ENCODE assay signal across 11 cellular contexts in genomic region chr2:235264121-235264493, GRCh38.
DNase-seq lines count a peak whose midpoint lies in the region; ATAC-seq, FAIRE-seq and TF ChIP-seq lines count a peak whose summit lies in the region.
"Had no signal": no experiment of that assay in that cellular context is flagged by ENCODE, and none has a peak within 500 bp of the region (broad histone marks: within the 10 kb centered on the region; RNA-seq: fewer than 3 reads in every experiment).

No MANE protein-coding gene starts in this region.

- no peak for TF ChIP-seq EP300 in K562 (IDR thresholded peaks at IDR 0.05; ENCODE audit: low read length)
- no peak for TF ChIP-seq EP300 in upper lobe of left lung (IDR thresholded peaks at IDR 0.05)

- POLR2A ChIA-PET in K562 (lab: Yijun Ruan, JAX), result no interaction called here

- H3K9ac ChIP-seq in K562 (ENCODE audit: insufficient read depth in 1 of 2, low read depth in 2 of 2, low read length in 2 of 2), result no peak overlapping the region

- BruUV-seq in K562 (replicated peaks; lab: Mats Ljungman, UMichigan), result no TSS peak

- H3K27ac ChIP-seq in right atrium auricular region (peak overlapping the region; percentile 64 to 66), K562 (ENCODE audit: extremely low read depth, low read depth, low read length) (no peak overlapping the region), upper lobe of left lung (peak overlapping the region in 3 of 4 donors; percentile 18 to 59 (median 46))

- no peak for TF ChIP-seq RAD21 in K562 (CRISPR knock-in tag; conservative IDR thresholded peaks at IDR 0.05 in 1 of 2, IDR thresholded peaks at IDR 0.05 in 1 of 2)

- WGBS in K562 (ENCODE audit: insufficient coverage, low coverage, missing lambda C conversion rate), result 0% methylated on average over 1 of the region's 1 CpG
- 77 to 82% methylated on average over 1 of the region's 1 CpG for WGBS in upper lobe of left lung, 2 donors

- ATAC-seq in left ventricle myocardium superior (no peak), K562 (no peak), left colon (peak; percentile 45), upper lobe of left lung (ENCODE audit: low FRiP score in 2 of 2) (no peak)
- ATAC-seq: natural killer cell treated with Interleukin-12 subunit alpha and Interleukin-12 subunit beta and Interleukin-15 and Interleukin-18, amount 100 ng/mL, for 72 hours had no signal

- no peak overlapping the region for H2AFZ ChIP-seq in K562 (ENCODE audit: low read depth, low read length)

- H3K36me3 ChIP-seq in right atrium auricular region (no peaks in the 10 kb centered on the region), K562 (ENCODE audit: control insufficient read depth, insufficient read depth, low read length) (no peaks in the 10 kb centered on the region), upper lobe of left lung (no peaks in the 10 kb centered on the region)

- TF ChIP-seq CTCF in right atrium auricular region (IDR thresholded peaks at IDR 0.05) (no peak), K562 (IDR thresholded peaks at IDR 0.05 in 2 of 3, conservative IDR thresholded peaks at IDR 0.05 in 1 of 3; ENCODE audit: insufficient read depth in 2 of 3, low read depth in 1 of 3, low read length in 3 of 3) (no peak), upper lobe of left lung (IDR thresholded peaks at IDR 0.05) (no peak)

- FAIRE-seq in K562 (lab: Jason Lieb, UNC), result no peak

- H3K27me3 ChIP-seq in right atrium auricular region (no peaks in the 10 kb centered on the region), K562 (ENCODE audit: control insufficient read depth in 2 of 2, insufficient read depth in 2 of 2, low read length in 2 of 2) (peaks cover 7 to 28% of the 10 kb centered on the region in 2 experiments; a peak in 3 of 5 replicates), upper lobe of left lung (no peaks in the 10 kb centered on the region)

- no peaks in the 10 kb centered on the region for H3K79me2 ChIP-seq in K562 (ENCODE audit: control insufficient read depth, insufficient read depth, low read length)

- CTCF ChIA-PET in K562 (lab: Yijun Ruan, JAX; ENCODE audit: low intra/inter-chr PET ratio), result no interaction called here

- H3K4me1 ChIP-seq in right atrium auricular region (peaks cover 0 to 8% of the 10 kb centered on the region in 2 donors), K562 (replicated peaks in 1 of 2; ENCODE audit: control insufficient read depth in 2 of 2, insufficient read depth in 2 of 2, low read length in 2 of 2) (no peaks in the 10 kb centered on the region), upper lobe of left lung (peaks cover 11 to 28% (median 20%) of the 10 kb centered on the region in 4 donors)

- in situ Hi-C loops in K562 (cut with MboI), result no loop called here

- H4K20me1 ChIP-seq in K562 (replicated peaks; ENCODE audit: control insufficient read depth, insufficient read depth, low read length), result no peaks in the 10 kb centered on the region; the same call in 1 of the 2 replicates

- DNase-seq in right atrium auricular region (ENCODE audit: low spot score) (no peak), left ventricle myocardium superior (no peak), K562 (ENCODE audit: extremely low read depth in 1 of 4, low spot score in 3 of 4) (no peak), left colon (no peak), upper lobe of left lung (no peak), HuH-7 (ENCODE audit: low spot score) (no peak), NCI-H446 treated with DMSO at 0.1 percent for 48 hours (lab: John Stamatoyannopoulos, UW) (no peak), NCI-H748 treated with DMSO at 0.1 percent for 48 hours (lab: John Stamatoyannopoulos, UW) (no peak)
- DNase-seq: activated CD4-positive, CD25-positive, alpha-beta regulatory T cell treated with anti-CD3 and anti-CD28 coated beads, Interleukin-2, amount 50 U/mL, for 72 hours; immature natural killer cell had no signal

- H3K9me3 ChIP-seq in right atrium auricular region, result no peaks in the 10 kb centered on the region
- H3K9me3 ChIP-seq in K562 (replicated peaks; ENCODE audit: control insufficient read depth, insufficient read depth, low read depth, low read length), result no peaks in the 10 kb centered on the region; the same call in 1 of the 2 replicates
- no peaks in the 10 kb centered on the region for H3K9me3 ChIP-seq in upper lobe of left lung

- intact Hi-C loops in left ventricle myocardium superior (cut with micrococcal nuclease) (no loop called here), K562 (cut with micrococcal nuclease) (no loop called here), left colon (cut with DNase I, micrococcal nuclease) (no loop called here)

- TF ChIP-seq POLR2A in K562 (conservative IDR thresholded peaks at IDR 0.05) (no peak), upper lobe of left lung (IDR thresholded peaks at IDR 0.05) (no peak)

- no peak overlapping the region for H3K4me2 ChIP-seq in K562 (ENCODE audit: insufficient read depth, low read length)

- no peak overlapping the region for H3K4me3 ChIP-seq in right atrium auricular region
- H3K4me3 ChIP-seq in K562, result no peak overlapping the region
- peak overlapping the region in 1 of 4 donors; percentile 6 for H3K4me3 ChIP-seq in upper lobe of left lung

- no peaks in the 10 kb centered on the region for H3K9me1 ChIP-seq in K562 (ENCODE audit: control insufficient read depth, insufficient read depth, low read length)

TF ChIP-seq in K562, 482 proteins besides CTCF, POLR2A, EP300 and RAD21:
- TF ChIP-seq ZFP36 (IDR thresholded peaks at IDR 0.05; ENCODE audit: low read depth, low read length, partially characterized antibody), result peak; percentile 53
- no peak for TF ChIP-seq SMAD3 (CRISPR knock-in tag; conservative IDR thresholded peaks at IDR 0.05)
- peak; percentile 80 for TF ChIP-seq RBM25 (IDR thresholded peaks at IDR 0.05; ENCODE audit: low read depth, low read length, severe bottlenecking)
